8 cellular contexts compared by ENCODE assay signal in the genomic region with DNA sequence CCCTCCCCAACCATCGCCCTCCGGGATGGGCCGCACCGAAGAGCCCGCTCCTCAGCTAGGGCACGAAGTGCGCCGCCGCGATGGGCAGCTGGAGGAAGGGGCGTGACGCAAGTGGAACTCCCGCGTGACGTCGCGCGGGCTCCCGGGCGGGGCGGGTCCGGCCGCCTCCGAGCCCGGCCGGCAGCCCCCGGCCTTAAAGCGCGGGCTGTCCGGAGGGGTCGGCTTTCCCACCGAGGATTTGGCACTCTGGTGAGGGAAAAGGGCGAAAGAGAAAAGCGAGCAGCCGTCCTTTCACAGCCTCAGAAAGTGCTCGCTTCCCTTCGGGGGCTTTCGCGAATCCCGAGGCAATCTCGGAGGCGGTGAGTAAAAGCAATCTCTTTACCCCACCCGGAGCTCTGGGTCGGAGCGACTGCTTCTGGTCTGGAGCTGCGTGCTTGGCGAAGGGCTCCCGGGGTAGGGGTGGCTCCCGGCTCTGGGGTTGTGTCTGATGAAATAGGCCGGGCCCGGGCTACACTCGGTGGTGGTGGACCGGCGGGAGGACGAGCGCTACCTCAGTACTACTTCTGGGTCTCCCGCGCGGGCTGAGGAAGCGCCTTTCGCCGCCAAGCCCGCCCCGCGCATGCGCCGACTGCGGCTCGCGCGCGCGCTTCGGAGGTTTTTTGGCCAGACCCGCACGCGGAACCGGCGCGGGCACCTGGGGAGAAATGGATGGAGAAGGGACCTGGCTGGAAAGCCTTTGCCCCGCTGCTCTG. TPM values are rescaled to one million over a fixed set of nuclear protein-coding genes. Genes with fewer than 3 reads are reported as not detected.
A peak's percentile ranks its signal among the peaks of the same experiment; 100 is the strongest.
DNase-seq lines count a peak whose midpoint lies in the region; ATAC-seq and TF ChIP-seq lines count a peak whose summit lies in the region.

A gene (plus strand): TSS at position 123 of the 752 bp plus-strand sequence. CDS start 3,524 bp downstream, outside the sequence.

- TF ChIP-seq EP300 in transverse colon (IDR thresholded peaks at IDR 0.05; ENCODE audit: low read depth): no peak

- TF ChIP-seq CTCF in GM12865 (IDR thresholded peaks at IDR 0.05; ENCODE audit: insufficient read depth, low read depth, low read length, missing control alignments): no peak
- peak; percentile 3 for TF ChIP-seq CTCF in cardiac muscle cell (IDR thresholded peaks at IDR 0.05; ENCODE audit: low read depth, low read length)
- TF ChIP-seq CTCF in transverse colon (IDR thresholded peaks at IDR 0.05): no peak

- H3K4me3 ChIP-seq in GM12865 (ENCODE audit: low read depth, low read length) (peak within 1 kb of the TSS; percentile 90), adipocyte (ENCODE audit: low read length) (peak within 1 kb of the TSS; percentile 98), cardiac muscle cell (peak within 1 kb of the TSS; percentile 53), transverse colon (peak within 1 kb of the TSS; percentile 62 to 80 (median 66))

- in situ Hi-C loops in transverse colon (cut with MboI; ENCODE audit: low pct_ligation_motif_present in 1 of 4, low pct_unique_long_range_greater_than_20kb in 1 of 4, low sequenced_read_pairs in 3 of 4): no loop called here

- H3K27me3 ChIP-seq in adipocyte (replicated peaks; ENCODE audit: control insufficient read depth, insufficient read depth, low read length) (no peaks in the 10 kb centered on the region), cardiac muscle cell (no peaks in the 10 kb centered on the region), transverse colon (no peaks in the 10 kb centered on the region)

- peak; percentile 79 for TF ChIP-seq POLR2A in transverse colon (IDR thresholded peaks at IDR 0.05)

- H3K9me3 ChIP-seq in adipocyte (ENCODE audit: control insufficient read depth, low read length) (no peaks in the 10 kb centered on the region), cardiac muscle cell (ENCODE audit: low read depth) (no peaks in the 10 kb centered on the region), transverse colon (no peaks in the 10 kb centered on the region)

- H3K4me1 ChIP-seq in adipocyte (ENCODE audit: control insufficient read depth, insufficient read depth, low read length) (peaks cover 11% of the 10 kb centered on the region), cardiac muscle cell (ENCODE audit: low read depth) (peaks cover 53% of the 10 kb centered on the region), transverse colon (peaks cover 0 to 12% (median 8%) of the 10 kb centered on the region in 4 donors)

- 1% methylated on average over 74 of the region's 81 CpGs; no CpG with 5 or more reads in 1 of the 2 donors for WGBS in transverse colon (ENCODE audit: low coverage in 1 of 2), 2 donors

- intact Hi-C loops in transverse colon (cut with DNase I; ENCODE audit: low total_unique reads): no loop called here

- H3K36me3 ChIP-seq in adipocyte (ENCODE audit: control insufficient read depth, insufficient read depth, low read length, severe bottlenecking) (peaks cover 1% of the 10 kb centered on the region), cardiac muscle cell (no peaks in the 10 kb centered on the region), transverse colon (no peaks in the 10 kb centered on the region)

- DNase-seq in GM12865 (ENCODE audit: low read depth) (peak; percentile 91), NCI-H1105 treated with DMSO at 0.1 percent for 48 hours (lab: John Stamatoyannopoulos, UW) (peak; percentile 88), T follicular helper cell (ENCODE audit: low read depth) (peak; percentile 61), adipocyte (ENCODE audit: low read depth) (peak; percentile 96), cardiac muscle cell (ENCODE audit: low read depth in 1 of 2, low spot score in 1 of 2) (peak; percentile 86 to 94), pons (ENCODE audit: low spot score) (peak; percentile 71), transverse colon (peak; percentile 88)

- H3K27ac ChIP-seq in cardiac muscle cell: peak within 1 kb of the TSS; percentile 87
- H3K27ac ChIP-seq in transverse colon: peak within 1 kb of the TSS; percentile 90 to 96 (median 94)

- ATAC-seq in HG02642 (IDR thresholded peaks at IDR 0.05; ENCODE audit: poor library complexity, unreplicated experiment): peak; percentile 90

- H3K9ac ChIP-seq in adipocyte (ENCODE audit: low read length): peak within 1 kb of the TSS; percentile 97

RNA-seq across cellular contexts. Expression of the gene that starts here (rescaled TPM):
- total RNA-seq in cardiac muscle cell: 20.6 and 30.1 TPM in 2 replicates
- polyA plus RNA-seq in cardiac muscle cell: 27.4 and 30.3 TPM in 2 replicates
- total RNA-seq in transverse colon: 10 to 100 TPM; 20.7 to 44.1 (median 38.6) TPM

Comparison
In these comparisons a context has a peak if more than half of its experiments do, and no peak if none do; other contexts are left out.
1. Peak in every context shown above with its lines: DNase-seq, ATAC-seq, H3K4me3 ChIP-seq and H3K27ac ChIP-seq.